15 cellular contexts compared by ENCODE assay signal in the genomic region with DNA sequence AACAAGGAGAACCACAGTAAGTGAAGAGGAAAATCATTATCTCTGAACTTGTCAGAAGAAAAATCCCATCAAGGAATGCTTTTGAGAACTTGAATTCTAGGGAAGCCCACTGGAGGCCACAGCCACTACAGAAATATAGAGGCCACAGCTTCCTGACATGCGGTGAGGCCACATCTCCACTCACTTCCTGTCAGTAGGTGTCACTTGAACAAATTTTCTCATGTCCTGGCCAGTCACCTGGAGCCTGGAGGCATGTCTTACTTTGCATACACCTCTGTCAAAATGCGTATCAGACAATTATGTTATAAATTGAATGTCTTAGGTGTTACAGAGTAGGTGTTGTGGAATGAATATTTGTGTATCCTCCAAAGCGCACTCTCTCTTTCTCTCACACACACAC.
DNase-seq lines count a peak whose midpoint lies in the region; ATAC-seq and TF ChIP-seq lines count a peak whose summit lies in the region.
"Had no signal": no experiment of that assay in that cellular context is flagged by ENCODE, and none has a peak within 500 bp of the region (broad histone marks: within the 10 kb centered on the region; RNA-seq: fewer than 3 reads in every experiment).

No MANE protein-coding gene starts in this region.

- no peaks in the 10 kb centered on the region for H3K79me2 ChIP-seq in SK-N-SH (ENCODE audit: insufficient read depth)

- H3K9me2 ChIP-seq in SK-N-SH, result no peaks in the 10 kb centered on the region

- TF ChIP-seq CTCF in natural killer cell (IDR thresholded peaks at IDR 0.05) (no peak), SK-N-SH (IDR thresholded peaks at IDR 0.05) (no peak)

- no peak overlapping the region for H3K27ac ChIP-seq in SK-N-SH (ENCODE audit: low read depth in 2 of 2, low read length in 1 of 2)
- H3K27ac ChIP-seq: 22Rv1 had no signal

- no peak for TF ChIP-seq EP300 in SK-N-SH (IDR thresholded peaks at IDR 0.05; ENCODE audit: borderline replicate concordance in 1 of 2, low read depth in 1 of 2, low read length in 1 of 2)

- no peaks in the 10 kb centered on the region for H3K9me3 ChIP-seq in SK-N-SH

- CTCF ChIA-PET in activated CD4-positive, alpha-beta T cell treated with anti-CD3 and anti-CD28 coated beads for 36 hours (lab: Charles Lee), result interaction anchor here (1.7 kb wide), 1 partner anchor 18 kb away, joined by 6 read pairs; no protein-coding TSS in a partner anchor
- CTCF ChIA-PET in activated CD8-positive, alpha-beta T cell treated with anti-CD3 and anti-CD28 coated beads, Interleukin-2, amount 10 ng/mL, durations not matched to agents 7 days and 5 days (lab: Charles Lee), result interaction anchor here (0.7 to 3.1 kb wide), 6 partner anchors 11 to 746 kb away, joined by 3 to 8 read pairs (median 4); no protein-coding TSS in a partner anchor
- CTCF ChIA-PET in SK-N-SH (lab: Yijun Ruan, JAX), result interaction anchor here (0.6 to 0.7 kb wide), 2 partner anchors 36 to 292 kb away, joined by 3 to 4 read pairs; no protein-coding TSS in a partner anchor

- no peaks in the 10 kb centered on the region for H3K36me3 ChIP-seq in SK-N-SH (replicated peaks in 1 of 2; ENCODE audit: control insufficient read depth in 1 of 2, insufficient read depth in 2 of 2, low read length in 1 of 2)

- no peaks in the 10 kb centered on the region for H3K27me3 ChIP-seq in SK-N-SH (ENCODE audit: insufficient read depth)

- H4K20me1 ChIP-seq in SK-N-SH (ENCODE audit: insufficient read depth), result no peaks in the 10 kb centered on the region

- POLR2A ChIA-PET in activated CD4-positive, alpha-beta T cell treated with anti-CD3 and anti-CD28 coated beads for 36 hours (lab: Charles Lee), result interaction anchor here (0.6 kb wide), 1 partner anchor 18 kb away, joined by 3 read pairs; no protein-coding TSS in a partner anchor
- POLR2A ChIA-PET in activated CD8-positive, alpha-beta T cell treated with anti-CD3 and anti-CD28 coated beads, Interleukin-2, amount 10 ng/mL, durations not matched to agents 7 days and 5 days (lab: Charles Lee), result no interaction called here
- POLR2A ChIA-PET in SK-N-SH (lab: Yijun Ruan, JAX), result no interaction called here

- no peak overlapping the region for H3K27ac Mint-ChIP-seq in activated CD4-positive, alpha-beta T cell treated with anti-CD3 and anti-CD28 coated beads for 36 hours
- H3K27ac Mint-ChIP-seq in activated CD8-positive, alpha-beta T cell treated with anti-CD3 and anti-CD28 coated beads, Interleukin-2, amount 10 ng/mL, durations not matched to agents 7 days and 5 days, result no peak overlapping the region
- no peak overlapping the region for H3K27ac Mint-ChIP-seq in natural killer cell
- H3K27ac Mint-ChIP-seq: CD8-positive, alpha-beta memory T cell had no signal

- no peak overlapping the region for H3K4me3 ChIP-seq in SK-N-SH (ENCODE audit: low read depth in 2 of 2, low read length in 1 of 2)

- peak; percentile 56 for ATAC-seq in activated CD4-positive, alpha-beta T cell treated with anti-CD3 and anti-CD28 coated beads for 36 hours
- ATAC-seq in activated CD8-positive, alpha-beta T cell treated with anti-CD3 and anti-CD28 coated beads, Interleukin-2, amount 10 ng/mL, durations not matched to agents 7 days and 5 days, result no peak
- ATAC-seq in natural killer cell, result peak in 2 of 3 donors; percentile 43 to 68
- ATAC-seq in activated CD4-positive, CD25-positive, alpha-beta regulatory T cell treated with anti-CD3 and anti-CD28 coated beads, Interleukin-2, amount 50 U/mL, for 24 hours, result no peak

- H3K4me3 Mint-ChIP-seq in activated CD4-positive, alpha-beta T cell treated with anti-CD3 and anti-CD28 coated beads for 36 hours, result no peak overlapping the region
- H3K4me3 Mint-ChIP-seq in activated CD8-positive, alpha-beta T cell treated with anti-CD3 and anti-CD28 coated beads, Interleukin-2, amount 10 ng/mL, durations not matched to agents 7 days and 5 days, result no peak overlapping the region
- no peak overlapping the region for H3K4me3 Mint-ChIP-seq in natural killer cell
- H3K4me3 Mint-ChIP-seq: CD8-positive, alpha-beta memory T cell had no signal

- H3K4me1 ChIP-seq in SK-N-SH (ENCODE audit: control insufficient read depth in 1 of 2, insufficient read depth in 2 of 2, low read depth in 1 of 2, low read length in 1 of 2), result no peaks in the 10 kb centered on the region

- peak; percentile 31 for DNase-seq in activated CD4-positive, alpha-beta T cell treated with anti-CD3 and anti-CD28 coated beads for 36 hours
- DNase-seq in activated CD4-positive, alpha-beta T cell treated with anti-CD3 and anti-CD28 coated beads, Interleukin-2, amount 50 U/mL, for 1 hour, result no peak
- peak; percentile 6 for DNase-seq in stimulated activated CD4-positive, alpha-beta T cell treated with anti-CD3 and anti-CD28 coated beads, Interleukin-15, amount 100 ng/mL, for 24 hours
- DNase-seq in stimulated activated CD4-positive, alpha-beta T cell treated with anti-CD3 and anti-CD28 coated beads, Interleukin-4, amount 100 ng/mL, for 24 hours, result no peak
- peak; percentile 39 for DNase-seq in activated CD8-positive, alpha-beta T cell treated with anti-CD3 and anti-CD28 coated beads, Interleukin-2, amount 10 ng/mL, durations not matched to agents 7 days and 5 days
- no peak for DNase-seq in natural killer cell
- no peak for DNase-seq in SK-N-SH
- DNase-seq: CD8-positive, alpha-beta memory T cell; GF-D8; Karpas-422; NCI-H1105 treated with DMSO at 0.1 percent for 48 hours; NCI-H1930; NCI-H510A treated with DMSO at 0.1 percent for 48 hours had no signal

- H3K4me2 ChIP-seq in SK-N-SH, result no peak overlapping the region

- H3K36me3 Mint-ChIP-seq in activated CD4-positive, alpha-beta T cell treated with anti-CD3 and anti-CD28 coated beads for 36 hours (ENCODE audit: low read depth), result no peaks in the 10 kb centered on the region
- H3K36me3 Mint-ChIP-seq in activated CD8-positive, alpha-beta T cell treated with anti-CD3 and anti-CD28 coated beads, Interleukin-2, amount 10 ng/mL, durations not matched to agents 7 days and 5 days (ENCODE audit: low read depth), result no peaks in the 10 kb centered on the region
- H3K36me3 Mint-ChIP-seq in natural killer cell, result no peaks in the 10 kb centered on the region
- H3K36me3 Mint-ChIP-seq: CD8-positive, alpha-beta memory T cell had no signal

- peaks cover 14% of the 10 kb centered on the region for H3K4me1 Mint-ChIP-seq in activated CD4-positive, alpha-beta T cell treated with anti-CD3 and anti-CD28 coated beads for 36 hours
- H3K4me1 Mint-ChIP-seq in activated CD8-positive, alpha-beta T cell treated with anti-CD3 and anti-CD28 coated beads, Interleukin-2, amount 10 ng/mL, durations not matched to agents 7 days and 5 days (ENCODE audit: low read depth), result peaks cover 13% of the 10 kb centered on the region
- H3K4me1 Mint-ChIP-seq in natural killer cell, result peaks cover 13 to 21% of the 10 kb centered on the region in 2 donors

- H2AFZ ChIP-seq in SK-N-SH (ENCODE audit: low read depth), result no peak overlapping the region

- TF ChIP-seq RAD21 in SK-N-SH (IDR thresholded peaks at IDR 0.05; ENCODE audit: low read length), result no peak

- 24% methylated on average over 3 of the region's 3 CpGs for WGBS in SK-N-SH (ENCODE audit: low lambda C conversion rate)

- no peaks in the 10 kb centered on the region for H3F3A ChIP-seq in SK-N-SH (replicated peaks; ENCODE audit: insufficient read depth)

- intact Hi-C loops in activated CD4-positive, alpha-beta T cell treated with anti-CD3 and anti-CD28 coated beads for 36 hours (cut with DNase I, micrococcal nuclease), result no loop called here
- intact Hi-C loops in natural killer cell (cut with micrococcal nuclease), result no loop called here

- no peaks in the 10 kb centered on the region for H3K9me3 Mint-ChIP-seq in activated CD4-positive, alpha-beta T cell treated with anti-CD3 and anti-CD28 coated beads for 36 hours (ENCODE audit: low read depth)
- H3K9me3 Mint-ChIP-seq in activated CD8-positive, alpha-beta T cell treated with anti-CD3 and anti-CD28 coated beads, Interleukin-2, amount 10 ng/mL, durations not matched to agents 7 days and 5 days (ENCODE audit: insufficient read depth), result no peaks in the 10 kb centered on the region
- H3K9me3 Mint-ChIP-seq in natural killer cell, result no peaks in the 10 kb centered on the region
- H3K9me3 Mint-ChIP-seq: CD8-positive, alpha-beta memory T cell had no signal

- no peak overlapping the region for H3K9ac ChIP-seq in SK-N-SH

- H3K27me3 Mint-ChIP-seq in activated CD4-positive, alpha-beta T cell treated with anti-CD3 and anti-CD28 coated beads for 36 hours, result no peaks in the 10 kb centered on the region
- no peaks in the 10 kb centered on the region for H3K27me3 Mint-ChIP-seq in activated CD8-positive, alpha-beta T cell treated with anti-CD3 and anti-CD28 coated beads, Interleukin-2, amount 10 ng/mL, durations not matched to agents 7 days and 5 days (ENCODE audit: low read depth)
- peaks cover 30 to 45% of the 10 kb centered on the region in 2 donors for H3K27me3 Mint-ChIP-seq in natural killer cell (ENCODE audit: low read depth in 2 of 2)
- H3K27me3 Mint-ChIP-seq: CD8-positive, alpha-beta memory T cell had no signal

TF ChIP-seq in SK-N-SH, 30 proteins besides CTCF, POLR2A, EP300 and RAD21 (continues in another document):
- TF ChIP-seq ELF1 (IDR thresholded peaks at IDR 0.05) (no peak), YY1 (IDR thresholded peaks at IDR 0.05; ENCODE audit: low read depth) (no peak), RXRA (IDR thresholded peaks at IDR 0.05; ENCODE audit: borderline replicate concordance, low read depth) (no peak), RFX5 (IDR thresholded peaks at IDR 0.05; ENCODE audit: low read length) (no peak)
- TF ChIP-seq, protein P1, sequence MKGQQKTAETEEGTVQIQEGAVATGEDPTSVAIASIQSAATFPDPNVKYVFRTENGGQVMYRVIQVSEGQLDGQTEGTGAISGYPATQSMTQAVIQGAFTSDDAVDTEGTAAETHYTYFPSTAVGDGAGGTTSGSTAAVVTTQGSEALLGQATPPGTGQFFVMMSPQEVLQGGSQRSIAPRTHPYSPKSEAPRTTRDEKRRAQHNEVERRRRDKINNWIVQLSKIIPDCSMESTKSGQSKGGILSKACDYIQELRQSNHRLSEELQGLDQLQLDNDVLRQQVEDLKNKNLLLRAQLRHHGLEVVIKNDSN (IDR thresholded peaks at IDR 0.05; ENCODE audit: borderline replicate concordance, low read depth), result no peak
- TF ChIP-seq, protein P2, sequence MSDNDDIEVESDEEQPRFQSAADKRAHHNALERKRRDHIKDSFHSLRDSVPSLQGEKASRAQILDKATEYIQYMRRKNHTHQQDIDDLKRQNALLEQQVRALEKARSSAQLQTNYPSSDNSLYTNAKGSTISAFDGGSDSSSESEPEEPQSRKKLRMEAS (IDR thresholded peaks at IDR 0.05; ENCODE audit: low read depth), result no peak

Comparison
In these comparisons a context has a peak if more than half of its experiments do, and no peak if none do; other contexts are left out.
1. DNase-seq: peak in activated CD4-positive, alpha-beta T cell treated with anti-CD3 and anti-CD28 coated beads for 36 hours (single experiment), stimulated activated CD4-positive, alpha-beta T cell treated with anti-CD3 and anti-CD28 coated beads, Interleukin-15, amount 100 ng/mL, for 24 hours (single experiment) and activated CD8-positive, alpha-beta T cell treated with anti-CD3 and anti-CD28 coated beads, Interleukin-2, amount 10 ng/mL, durations not matched to agents 7 days and 5 days (single experiment); none in activated CD4-positive, alpha-beta T cell treated with anti-CD3 and anti-CD28 coated beads, Interleukin-2, amount 50 U/mL, for 1 hour (single experiment), stimulated activated CD4-positive, alpha-beta T cell treated with anti-CD3 and anti-CD28 coated beads, Interleukin-4, amount 100 ng/mL, for 24 hours (single experiment), natural killer cell (single experiment) and SK-N-SH (single experiment).
2. ATAC-seq: peak in activated CD4-positive, alpha-beta T cell treated with anti-CD3 and anti-CD28 coated beads for 36 hours (single experiment) and natural killer cell (2 of 3); none in activated CD8-positive, alpha-beta T cell treated with anti-CD3 and anti-CD28 coated beads, Interleukin-2, amount 10 ng/mL, durations not matched to agents 7 days and 5 days (single experiment) and activated CD4-positive, CD25-positive, alpha-beta regulatory T cell treated with anti-CD3 and anti-CD28 coated beads, Interleukin-2, amount 50 U/mL, for 24 hours (0 of 2).